ENCODE assay signal across 8 cellular contexts in genomic region chr18:74146756-74147155, GRCh38. TPM values are rescaled to one million over a fixed set of nuclear protein-coding genes. Genes with fewer than 3 reads are reported as not detected.
A peak's percentile ranks its signal among the peaks of the same experiment; 100 is the strongest.
DNase-seq lines count a peak whose midpoint lies in the region; ATAC-seq, FAIRE-seq and TF ChIP-seq lines count a peak whose summit lies in the region.

No MANE protein-coding gene starts in this region.

- H3K27me3 ChIP-seq in left ventricle myocardium inferior (ENCODE audit: low read depth) (no peaks in the 10 kb centered on the region), adrenal gland (no peaks in the 10 kb centered on the region)

- H3K36me3 ChIP-seq in left ventricle myocardium inferior (peaks cover 8% of the 10 kb centered on the region), kidney (ENCODE audit: control insufficient read depth in 1 of 2, insufficient read depth in 2 of 2, low read length in 2 of 2) (peaks cover 0 to 3% of the 10 kb centered on the region in 2 donors), adrenal gland (replicated peaks in 1 of 2) (no peaks in the 10 kb centered on the region)

- H3K4me1 Mint-ChIP-seq in activated naive CD8-positive, alpha-beta T cell (ENCODE audit: low read depth) = peaks cover 36% of the 10 kb centered on the region
- H3K4me1 Mint-ChIP-seq in type B pancreatic cell (ENCODE audit: unreplicated experiment) = peaks cover 22% of the 10 kb centered on the region

- peak overlapping the region; percentile 88 for H3K4me3 ChIP-seq in left ventricle myocardium inferior
- peak overlapping the region; percentile 95 to 99 for H3K4me3 ChIP-seq in kidney (ENCODE audit: low read length in 2 of 2)
- peak overlapping the region in 2 of 4 donors; percentile 68 to 75 for H3K4me3 ChIP-seq in adrenal gland

- H3K9ac ChIP-seq in kidney (ENCODE audit: low read length in 2 of 2) = no peak overlapping the region

- H3K27me3 Mint-ChIP-seq in activated naive CD8-positive, alpha-beta T cell = no peaks in the 10 kb centered on the region
- peaks cover 3% of the 10 kb centered on the region for H3K27me3 Mint-ChIP-seq in type B pancreatic cell

- H3K4me1 ChIP-seq in left ventricle myocardium inferior (peaks cover 41% of the 10 kb centered on the region), kidney (ENCODE audit: control insufficient read depth in 1 of 2, insufficient read depth in 1 of 2, low read depth in 1 of 2, low read length in 2 of 2) (peaks cover 4 to 17% of the 10 kb centered on the region in 2 donors), adrenal gland (replicated peaks in 1 of 2) (peaks cover 5 to 24% of the 10 kb centered on the region in 2 donors)

- ATAC-seq in Right ventricle myocardium inferior (no peak), GM19455 (IDR thresholded peaks at IDR 0.05; ENCODE audit: unreplicated experiment) (no peak)

- no peak for FAIRE-seq in kidney (lab: Jason Lieb, UNC)

- peak overlapping the region; percentile 98 for H3K4me3 Mint-ChIP-seq in activated naive CD8-positive, alpha-beta T cell
- peak overlapping the region; percentile 99 for H3K4me3 Mint-ChIP-seq in type B pancreatic cell

- intact Hi-C loops in left ventricle myocardium inferior (cut with micrococcal nuclease) = no loop called here
- intact Hi-C loops in Right ventricle myocardium inferior (cut with DNase I) = loop anchor here (5.0 kb wide), 1 partner anchor 351 kb away; the partner anchor contains the start of gene CNDP2
- intact Hi-C loops in kidney (cut with DNase I) = no loop called here
- intact Hi-C loops in adrenal gland (cut with DNase I) = no loop called here

- H3K9me3 ChIP-seq in left ventricle myocardium inferior (replicated peaks) (no peaks in the 10 kb centered on the region), kidney (ENCODE audit: control insufficient read depth in 1 of 2, low read length in 2 of 2) (no peaks in the 10 kb centered on the region), adrenal gland (replicated peaks in 1 of 3) (no peaks in the 10 kb centered on the region)

- TF ChIP-seq POLR2A in adrenal gland (IDR thresholded peaks at IDR 0.05) = no peak

- H3K27ac Mint-ChIP-seq in activated naive CD8-positive, alpha-beta T cell = peak overlapping the region; percentile 72
- peak overlapping the region; percentile 79 for H3K27ac Mint-ChIP-seq in type B pancreatic cell

- WGBS in adrenal gland, 4 donors = 40 to 61% (median 48%) methylated on average over 3 of the region's 3 CpGs

- H3K9me3 Mint-ChIP-seq in activated naive CD8-positive, alpha-beta T cell (ENCODE audit: low read depth) = no peaks in the 10 kb centered on the region
- no peaks in the 10 kb centered on the region for H3K9me3 Mint-ChIP-seq in type B pancreatic cell

- peaks cover 5% of the 10 kb centered on the region for H3K36me3 Mint-ChIP-seq in activated naive CD8-positive, alpha-beta T cell
- H3K36me3 Mint-ChIP-seq in type B pancreatic cell = no peaks in the 10 kb centered on the region

- H3K27ac ChIP-seq in left ventricle myocardium inferior (replicated peaks) (no peak overlapping the region), kidney (ENCODE audit: low read depth in 2 of 2, low read length in 2 of 2) (no peak overlapping the region), adrenal gland (no peak overlapping the region)

- TF ChIP-seq CTCF in left ventricle myocardium inferior (IDR thresholded peaks at IDR 0.05; ENCODE audit: borderline replicate concordance) (no peak), kidney (IDR thresholded peaks at IDR 0.05; ENCODE audit: borderline replicate concordance, extremely low read depth, insufficient read depth) (no peak), type B pancreatic cell (conservative IDR thresholded peaks at IDR 0.05) (no peak), adrenal gland (IDR thresholded peaks at IDR 0.05) (no peak)

- no peak for DNase-seq in left ventricle myocardium inferior
- DNase-seq in Right ventricle myocardium inferior (ENCODE audit: missing footprints) = no peak
- DNase-seq in kidney = no peak
- DNase-seq in type B pancreatic cell (ENCODE audit: extremely low spot score, unreplicated experiment) = no peak
- no peak for DNase-seq in RPMI8226
- DNase-seq in adrenal gland = no peak

RNA-seq across cellular contexts. Expression of gene FBXO15, which starts 0.9 kb away (rescaled TPM):
- total RNA-seq in left ventricle myocardium inferior (not detected), Right ventricle myocardium inferior (not detected), kidney (3.5 TPM), type B pancreatic cell (ENCODE audit: low replicate concordance) (2.0 and 4.7 TPM in 2 replicates), adrenal gland (1 to 10 TPM in 7 of 8 donors, under 1 TPM in 1; 0.93 to 4.5 (median 2.0) TPM)
- polyA plus RNA-seq in kidney (ENCODE audit: insufficient read depth, low read depth, low replicate concordance) (9.1 TPM), adrenal gland (1 to 10 TPM; 2.5 to 8.7 (median 5.7) TPM)

RNA-seq across cellular contexts. Expression of gene TIMM21, which starts 1.6 kb away (rescaled TPM):
- total RNA-seq in left ventricle myocardium inferior (172 TPM), Right ventricle myocardium inferior (151 TPM), kidney (28.5 TPM), type B pancreatic cell (ENCODE audit: low replicate concordance) (40.2 and 44.8 TPM in 2 replicates), adrenal gland (10 to 100 TPM in 7 of 8 donors, 1 to 10 TPM in 1; 7.1 to 40.4 (median 34.2) TPM)
- polyA plus RNA-seq in kidney (ENCODE audit: insufficient read depth, low read depth, low replicate concordance) (77.4 TPM), adrenal gland (100 to 1,000 TPM in 1 of 3 donors, 10 to 100 TPM in 2; 17.7 to 102 (median 18.2) TPM)
